Comparison of ENCODE assay signal across 8 cellular contexts in the genomic region with DNA sequence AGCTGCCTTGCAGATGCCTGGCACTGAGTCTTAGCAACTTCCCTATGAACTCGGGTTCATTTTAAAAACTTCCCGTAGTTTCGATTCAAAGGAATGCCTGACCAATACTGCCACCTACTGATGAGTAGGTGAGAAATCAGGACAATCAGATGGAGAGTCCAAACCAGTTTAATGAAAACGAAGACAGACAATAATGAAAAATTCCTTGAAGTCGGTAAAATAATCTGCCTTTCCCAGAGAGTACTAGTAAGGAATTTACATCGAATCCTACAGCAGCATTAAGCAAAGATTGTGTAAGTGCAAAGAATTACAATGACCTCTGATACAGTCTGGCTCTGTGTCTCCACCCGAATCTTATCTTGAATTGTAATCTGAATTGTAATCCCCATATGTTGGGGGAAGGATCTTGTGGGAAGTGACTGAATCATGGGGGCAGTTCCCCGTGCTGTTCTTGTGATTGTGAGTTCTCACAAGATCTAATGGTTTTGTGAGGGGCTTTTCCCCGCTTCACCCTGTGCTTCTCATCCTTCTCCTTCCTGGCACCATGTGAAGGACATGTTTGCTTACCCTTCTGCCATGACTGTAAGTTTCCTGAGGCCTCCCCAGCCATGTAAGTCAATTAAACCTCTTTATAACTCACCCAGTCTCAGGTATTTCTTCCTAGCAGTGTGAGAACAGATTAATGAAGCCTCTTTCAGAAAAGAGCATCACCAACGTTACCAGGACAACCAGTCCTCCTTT.
DNase-seq lines count a peak whose midpoint lies in the region; ATAC-seq, FAIRE-seq and TF ChIP-seq lines count a peak whose summit lies in the region.

No MANE protein-coding gene starts in this region.

- CTCF ChIA-PET in GM10248 (lab: Yijun Ruan, JAX): no interaction called here

- POLR2A ChIA-PET in GM10248 (lab: Yijun Ruan, JAX): no interaction called here

- H3K27ac ChIP-seq in coronary artery (no peak overlapping the region), liver (ENCODE audit: low read depth in 1 of 2, low read length in 2 of 2) (no peak overlapping the region), upper lobe of right lung (no peak overlapping the region)

- TF ChIP-seq CTCF in coronary artery (IDR thresholded peaks at IDR 0.05) (peak; percentile 52), liver (IDR thresholded peaks at IDR 0.05; ENCODE audit: low read depth, low read length, missing input control) (peak; percentile 74), upper lobe of right lung (IDR thresholded peaks at IDR 0.05) (peak; percentile 67), GM10248 (IDR thresholded peaks at IDR 0.05; ENCODE audit: control extremely low read depth, extremely low read depth, low read depth, missing control alignments) (no peak)

- H3K4me1 ChIP-seq in NT2/D1 (ENCODE audit: insufficient read depth, insufficient read length): no peaks in the 10 kb centered on the region
- H3K4me1 ChIP-seq in liver (ENCODE audit: control insufficient read depth in 4 of 4, insufficient read depth in 4 of 4, low read length in 3 of 4): peaks cover 0 to 4% (median 2%) of the 10 kb centered on the region in 4 donors
- H3K4me1 ChIP-seq in upper lobe of right lung: no peaks in the 10 kb centered on the region

- H3K36me3 ChIP-seq in NT2/D1 (ENCODE audit: insufficient read depth, insufficient read length, low read length) (no peaks in the 10 kb centered on the region), liver (ENCODE audit: control insufficient read depth in 4 of 4, insufficient read depth in 3 of 4, low read depth in 1 of 4, low read length in 3 of 4) (no peaks in the 10 kb centered on the region), upper lobe of right lung (peaks cover 15% of the 10 kb centered on the region)

- DNase-seq in AG08395 (ENCODE audit: low spot score) (peak; percentile 58), GM19239 (ENCODE audit: insufficient read length, low spot score) (no peak), NT2/D1 (ENCODE audit: low read depth, low spot score) (peak; percentile 6), coronary artery (ENCODE audit: low spot score) (no peak), upper lobe of right lung (no peak), GM10248 (ENCODE audit: extremely low spot score) (no peak), cerebellar nuclear complex (lab: John Stamatoyannopoulos, UW) (no peak)

- peak; percentile 76 for FAIRE-seq in GM19239 (lab: Jason Lieb, UNC)

- peak; percentile 95 for ATAC-seq in upper lobe of right lung

- H3K9ac ChIP-seq in NT2/D1 (ENCODE audit: insufficient read length, low read depth) (no peak overlapping the region), liver (ENCODE audit: low read depth in 1 of 2, low read length in 2 of 2) (peak overlapping the region in 1 of 2 donors; percentile 34)

- peak; percentile 91 to 93 for TF ChIP-seq RAD21 in liver (IDR thresholded peaks at IDR 0.05)

- no peak overlapping the region for H3K4me3 ChIP-seq in NT2/D1 (ENCODE audit: insufficient read length, low read depth)
- peak overlapping the region; percentile 63 for H3K4me3 ChIP-seq in coronary artery
- peak overlapping the region; percentile 33 to 62 (median 33) for H3K4me3 ChIP-seq in liver (ENCODE audit: low read depth in 1 of 3, low read length in 3 of 3)
- peak overlapping the region; percentile 28 for H3K4me3 ChIP-seq in upper lobe of right lung

- 29% methylated on average over 10 of the region's 10 CpGs for WGBS in liver

- H3K27me3 ChIP-seq in NT2/D1 (ENCODE audit: insufficient read depth, insufficient read length) (no peaks in the 10 kb centered on the region), liver (ENCODE audit: control insufficient read depth in 4 of 4, insufficient read depth in 4 of 4, low read length in 3 of 4) (no peaks in the 10 kb centered on the region), upper lobe of right lung (no peaks in the 10 kb centered on the region)

- intact Hi-C loops in upper lobe of right lung (cut with DNase I): no loop called here

- no peaks in the 10 kb centered on the region for H3K9me3 ChIP-seq in NT2/D1 (ENCODE audit: insufficient read depth, low read length)
- H3K9me3 ChIP-seq in liver (ENCODE audit: control insufficient read depth in 4 of 4, low read length in 3 of 4): no peaks in the 10 kb centered on the region
- no peaks in the 10 kb centered on the region for H3K9me3 ChIP-seq in upper lobe of right lung

TF ChIP-seq in liver, 16 proteins besides CTCF, POLR2A, EP300 and RAD21:
- TF ChIP-seq JUND (IDR thresholded peaks at IDR 0.05) (no peak), HNF4A (conservative IDR thresholded peaks at IDR 0.05) (peak; percentile 32 to 34), RXRA (IDR thresholded peaks at IDR 0.05) (peak; percentile 38 to 42), ZBTB33 (IDR thresholded peaks at IDR 0.05) (no peak), REST (IDR thresholded peaks at IDR 0.05) (no peak), YY1 (IDR thresholded peaks at IDR 0.05) (peak; percentile 48), HNF4G (IDR thresholded peaks at IDR 0.05) (no peak), FOXA1 (IDR thresholded peaks at IDR 0.05) (no peak)
- TF ChIP-seq, protein P1, sequence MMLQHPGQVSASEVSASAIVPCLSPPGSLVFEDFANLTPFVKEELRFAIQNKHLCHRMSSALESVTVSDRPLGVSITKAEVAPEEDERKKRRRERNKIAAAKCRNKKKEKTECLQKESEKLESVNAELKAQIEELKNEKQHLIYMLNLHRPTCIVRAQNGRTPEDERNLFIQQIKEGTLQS (IDR thresholded peaks at IDR 0.05): no peak

Comparison
In these comparisons a context has a peak if more than half of its experiments do, and no peak if none do; other contexts are left out.
1. DNase-seq: peak in AG08395 (single experiment) and NT2/D1 (single experiment); none in GM19239 (single experiment), coronary artery (single experiment), upper lobe of right lung (single experiment), GM10248 (single experiment) and cerebellar nuclear complex (0 of 2).